In genomic region chr4:56544573-56545131, GRCh38 we compare ENCODE assay signal across 8 cellular contexts. TPM values are rescaled to one million over a fixed set of nuclear protein-coding genes. Genes with fewer than 3 reads are reported as not detected.
DNase-seq lines count a peak whose midpoint lies in the region; ATAC-seq and TF ChIP-seq lines count a peak whose summit lies in the region.

No MANE protein-coding gene starts in this region.

- DNase-seq in DMS79 (lab: John Stamatoyannopoulos, UW) (peak; percentile 26), SHP77 (lab: John Stamatoyannopoulos, UW) (peak; percentile 91 to 96), foreskin keratinocyte (peak; percentile 32 to 59), neuronal stem cell (ENCODE audit: low spot score) (peak; percentile 83), stromal cell of bone marrow (ENCODE audit: low read depth) (peak; percentile 43)
- DNase-seq in activated gamma-delta T cell treated with anti-CD3 and anti-CD28 coated beads, Interleukin-2, amount 50 U/mL, for 16 hours (ENCODE audit: low read depth) = peak; percentile 80

- H3K14ac ChIP-seq in neuronal stem cell (ENCODE audit: low read length) = peak overlapping the region; percentile 84

- WGBS in neuronal stem cell (ENCODE audit: extremely low coverage in 2 of 2, insufficient read length in 2 of 2, insufficient replicate concordance in 1 of 2), 2 donors = no CpG with 5 or more reads among the region's 33 CpGs

- H3K27ac ChIP-seq in KMS-11 (no peak overlapping the region), foreskin keratinocyte (no peak overlapping the region), neuronal stem cell (replicated peaks; ENCODE audit: low read length) (no peak overlapping the region)

- H2AFZ ChIP-seq in KMS-11 (ENCODE audit: low read depth) (peak overlapping the region; percentile 84), neuronal stem cell (ENCODE audit: low read length) (peak overlapping the region; percentile 87)

- H4K20me1 ChIP-seq in KMS-11 (ENCODE audit: insufficient read depth) = no peaks in the 10 kb centered on the region

- H3K18ac ChIP-seq in neuronal stem cell (ENCODE audit: low read length) = peak overlapping the region; percentile 94

- no peak overlapping the region for H4K8ac ChIP-seq in neuronal stem cell (ENCODE audit: low read depth, low read length)

- H3K23ac ChIP-seq in neuronal stem cell (ENCODE audit: low read depth, low read length, poor library complexity) = peak overlapping the region; percentile 92

- H2AK5ac ChIP-seq in neuronal stem cell (ENCODE audit: low read depth, low read length) = no peak overlapping the region

- no peaks in the 10 kb centered on the region for H3K9me3 ChIP-seq in neuronal stem cell (replicated peaks in 1 of 2; ENCODE audit: control insufficient read depth in 2 of 2, insufficient read depth in 1 of 2, low read depth in 1 of 2, low read length in 2 of 2)

- H2BK5ac ChIP-seq in neuronal stem cell (ENCODE audit: low read length) = no peak overlapping the region

- no peak overlapping the region for H2BK120ac ChIP-seq in neuronal stem cell (ENCODE audit: low read depth, low read length)

- H3K79me1 ChIP-seq in neuronal stem cell (ENCODE audit: low read depth, low read length) = no peaks in the 10 kb centered on the region

- peak overlapping the region; percentile 60 for H3K4me3 ChIP-seq in KMS-11 (IDR thresholded peaks at IDR 0.05; ENCODE audit: insufficient read depth, low read depth, low read length)
- H3K4me3 ChIP-seq in neuronal stem cell (ENCODE audit: low read length in 2 of 2) = peak overlapping the region; percentile 41 to 70

- no peaks in the 10 kb centered on the region for H3K36me3 ChIP-seq in KMS-11 (ENCODE audit: insufficient read depth)
- H3K36me3 ChIP-seq in neuronal stem cell (replicated peaks in 1 of 2; ENCODE audit: control insufficient read depth in 2 of 2, insufficient read depth in 2 of 2, low read length in 2 of 2) = no peaks in the 10 kb centered on the region

- no peaks in the 10 kb centered on the region for H3K79me2 ChIP-seq in KMS-11 (ENCODE audit: insufficient read depth, low read depth)

- peak; percentile 94 for ATAC-seq in GM21786 (IDR thresholded peaks at IDR 0.05; ENCODE audit: unreplicated experiment)
- ATAC-seq in foreskin keratinocyte = peak; percentile 97

- no peak overlapping the region for H3K4ac ChIP-seq in neuronal stem cell (ENCODE audit: low read length)

- H3K4me2 ChIP-seq in KMS-11 (peak overlapping the region; percentile 59), neuronal stem cell (ENCODE audit: insufficient read depth, low read length, poor library complexity, severe bottlenecking) (peak overlapping the region; percentile 64)

- no peak overlapping the region for H4K91ac ChIP-seq in neuronal stem cell (ENCODE audit: low read depth, low read length, poor library complexity)

- TF ChIP-seq CTCF in KMS-11 (conservative IDR thresholded peaks at IDR 0.05; ENCODE audit: low read depth, low read length) (peak; percentile 98), foreskin keratinocyte (conservative IDR thresholded peaks at IDR 0.05) (peak; percentile 97)

- peak overlapping the region; percentile 20; the same call in 1 of the 2 replicates for H3K9ac ChIP-seq in KMS-11
- peak overlapping the region; percentile 51 for H3K9ac ChIP-seq in neuronal stem cell (ENCODE audit: low read depth, low read length, poor library complexity)

- no peak overlapping the region for H2BK12ac ChIP-seq in neuronal stem cell (ENCODE audit: low read length)

- peaks cover 3% of the 10 kb centered on the region for H3K4me1 ChIP-seq in KMS-11 (ENCODE audit: low read depth, poor library complexity, severe bottlenecking)
- no peaks in the 10 kb centered on the region for H3K4me1 ChIP-seq in foreskin keratinocyte
- peaks cover 0 to 2% of the 10 kb centered on the region in 2 donors for H3K4me1 ChIP-seq in neuronal stem cell (ENCODE audit: control insufficient read depth in 2 of 2, insufficient read depth in 1 of 2, low read depth in 1 of 2, low read length in 2 of 2)

- H2BK15ac ChIP-seq in neuronal stem cell (ENCODE audit: low read length) = peak overlapping the region; percentile 46

- H3K27me3 ChIP-seq in KMS-11 (ENCODE audit: insufficient read depth, low read depth) = no peaks in the 10 kb centered on the region
- H3K27me3 ChIP-seq in foreskin keratinocyte = peaks cover 3% of the 10 kb centered on the region
- peaks cover 0 to 23% (median 0%) of the 10 kb centered on the region in 3 experiments for H3K27me3 ChIP-seq in neuronal stem cell (ENCODE audit: control insufficient read depth in 3 of 3, insufficient read depth in 3 of 3, low read depth in 1 of 3, low read length in 3 of 3)

RNA-seq across cellular contexts. Expression of gene ARL9, which starts 39.1 kb away (rescaled TPM):
- total RNA-seq in foreskin keratinocyte = 0.60 and 0.75 TPM in 2 replicates
- polyA plus RNA-seq in foreskin keratinocyte = 0.94 and 1.5 TPM in 2 replicates
- polyA plus RNA-seq in neuronal stem cell (2013, experiment 1 of 2) = 3.3 TPM
- polyA plus RNA-seq in neuronal stem cell (2013, experiment 2 of 2) = 3.5 TPM

Comparison
In these comparisons a context has a peak if more than half of its experiments do, and no peak if none do; other contexts are left out.
1. DNase-seq: peak in every context shown above with its lines; median percentile 94 in SHP77; 83 in neuronal stem cell; 80 in activated gamma-delta T cell treated with anti-CD3 and anti-CD28 coated beads, Interleukin-2, amount 50 U/mL, for 16 hours; 46 in foreskin keratinocyte; 43 in stromal cell of bone marrow; 26 in DMS79.